ENCODE assay signal across 1 cellular context in the genomic region with DNA sequence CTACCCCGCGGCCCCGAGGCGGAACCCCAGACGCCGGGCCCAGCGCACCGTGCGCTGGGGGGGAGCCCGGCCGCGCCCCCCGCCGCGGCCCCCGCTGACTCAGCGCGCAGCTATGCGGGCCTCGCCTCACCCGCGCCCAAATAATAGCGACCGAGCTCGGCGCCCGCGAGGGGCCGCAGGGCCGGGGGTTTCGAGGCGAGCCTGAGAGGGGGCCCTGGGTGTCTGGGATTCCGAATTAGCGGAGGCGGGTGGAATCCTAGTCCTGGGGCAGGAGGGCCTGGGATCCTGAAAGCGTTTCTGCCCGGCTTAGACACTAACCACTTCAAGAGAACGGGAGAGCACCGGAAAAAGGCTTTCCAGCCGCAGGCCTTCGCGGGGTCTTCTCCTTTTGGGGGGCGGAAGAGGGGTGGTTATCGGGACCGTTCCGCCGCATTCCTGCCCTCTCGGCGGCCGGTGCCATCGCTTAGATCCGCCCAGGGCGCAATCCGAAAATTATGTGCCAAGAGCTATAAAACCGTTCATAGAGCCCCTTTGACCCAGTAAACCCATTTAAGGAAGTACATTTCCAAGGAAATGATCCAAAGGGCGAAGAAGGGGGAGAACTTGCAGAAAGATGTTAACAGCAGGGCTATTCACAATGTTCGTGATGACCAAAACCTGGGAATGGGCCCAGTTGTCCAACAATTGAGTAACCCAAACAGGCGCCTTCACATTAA.
TF ChIP-seq lines count a peak whose summit lies in the region.

No MANE protein-coding gene starts in this region.

TF ChIP-seq in K562, 482 proteins besides CTCF, POLR2A, EP300 and RAD21 (continued from another document and continues in another):
- TF ChIP-seq, protein P1, sequence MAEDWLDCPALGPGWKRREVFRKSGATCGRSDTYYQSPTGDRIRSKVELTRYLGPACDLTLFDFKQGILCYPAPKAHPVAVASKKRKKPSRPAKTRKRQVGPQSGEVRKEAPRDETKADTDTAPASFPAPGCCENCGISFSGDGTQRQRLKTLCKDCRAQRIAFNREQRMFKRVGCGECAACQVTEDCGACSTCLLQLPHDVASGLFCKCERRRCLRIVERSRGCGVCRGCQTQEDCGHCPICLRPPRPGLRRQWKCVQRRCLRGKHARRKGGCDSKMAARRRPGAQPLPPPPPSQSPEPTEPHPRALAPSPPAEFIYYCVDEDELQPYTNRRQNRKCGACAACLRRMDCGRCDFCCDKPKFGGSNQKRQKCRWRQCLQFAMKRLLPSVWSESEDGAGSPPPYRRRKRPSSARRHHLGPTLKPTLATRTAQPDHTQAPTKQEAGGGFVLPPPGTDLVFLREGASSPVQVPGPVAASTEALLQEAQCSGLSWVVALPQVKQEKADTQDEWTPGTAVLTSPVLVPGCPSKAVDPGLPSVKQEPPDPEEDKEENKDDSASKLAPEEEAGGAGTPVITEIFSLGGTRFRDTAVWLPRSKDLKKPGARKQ (CRISPR knock-in tag; IDR thresholded peaks at IDR 0.05): no peak
- TF ChIP-seq, protein P2, sequence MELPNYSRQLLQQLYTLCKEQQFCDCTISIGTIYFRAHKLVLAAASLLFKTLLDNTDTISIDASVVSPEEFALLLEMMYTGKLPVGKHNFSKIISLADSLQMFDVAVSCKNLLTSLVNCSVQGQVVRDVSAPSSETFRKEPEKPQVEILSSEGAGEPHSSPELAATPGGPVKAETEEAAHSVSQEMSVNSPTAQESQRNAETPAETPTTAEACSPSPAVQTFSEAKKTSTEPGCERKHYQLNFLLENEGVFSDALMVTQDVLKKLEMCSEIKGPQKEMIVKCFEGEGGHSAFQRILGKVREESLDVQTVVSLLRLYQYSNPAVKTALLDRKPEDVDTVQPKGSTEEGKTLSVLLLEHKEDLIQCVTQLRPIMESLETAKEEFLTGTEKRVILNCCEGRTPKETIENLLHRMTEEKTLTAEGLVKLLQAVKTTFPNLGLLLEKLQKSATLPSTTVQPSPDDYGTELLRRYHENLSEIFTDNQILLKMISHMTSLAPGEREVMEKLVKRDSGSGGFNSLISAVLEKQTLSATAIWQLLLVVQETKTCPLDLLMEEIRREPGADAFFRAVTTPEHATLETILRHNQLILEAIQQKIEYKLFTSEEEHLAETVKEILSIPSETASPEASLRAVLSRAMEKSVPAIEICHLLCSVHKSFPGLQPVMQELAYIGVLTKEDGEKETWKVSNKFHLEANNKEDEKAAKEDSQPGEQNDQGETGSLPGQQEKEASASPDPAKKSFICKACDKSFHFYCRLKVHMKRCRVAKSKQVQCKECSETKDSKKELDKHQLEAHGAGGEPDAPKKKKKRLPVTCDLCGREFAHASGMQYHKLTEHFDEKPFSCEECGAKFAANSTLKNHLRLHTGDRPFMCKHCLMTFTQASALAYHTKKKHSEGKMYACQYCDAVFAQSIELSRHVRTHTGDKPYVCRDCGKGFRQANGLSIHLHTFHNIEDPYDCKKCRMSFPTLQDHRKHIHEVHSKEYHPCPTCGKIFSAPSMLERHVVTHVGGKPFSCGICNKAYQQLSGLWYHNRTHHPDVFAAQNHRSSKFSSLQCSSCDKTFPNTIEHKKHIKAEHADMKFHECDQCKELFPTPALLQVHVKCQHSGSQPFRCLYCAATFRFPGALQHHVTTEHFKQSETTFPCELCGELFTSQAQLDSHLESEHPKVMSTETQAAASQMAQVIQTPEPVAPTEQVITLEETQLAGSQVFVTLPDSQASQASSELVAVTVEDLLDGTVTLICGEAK (IDR thresholded peaks at IDR 0.05): peak; percentile 30
- TF ChIP-seq, protein P2 (CRISPR knock-in tag; IDR thresholded peaks at IDR 0.05): no peak
- TF ChIP-seq PTBP1 (IDR thresholded peaks at IDR 0.05; ENCODE audit: low read depth, low read length): peak; percentile 94
- peak in 1 of 2 experiments; percentile 77; a peak in 1 of 4 replicates for TF ChIP-seq NONO (IDR thresholded peaks at IDR 0.05; ENCODE audit: low read depth in 2 of 2, low read length in 1 of 2)
- TF ChIP-seq, protein P3, sequence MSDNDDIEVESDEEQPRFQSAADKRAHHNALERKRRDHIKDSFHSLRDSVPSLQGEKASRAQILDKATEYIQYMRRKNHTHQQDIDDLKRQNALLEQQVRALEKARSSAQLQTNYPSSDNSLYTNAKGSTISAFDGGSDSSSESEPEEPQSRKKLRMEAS (CRISPR knock-in tag; IDR thresholded peaks at IDR 0.05): 0 out of 2 replicates have a peak, but pooled peaks have one; percentile 31
- peak; percentile 9 for TF ChIP-seq NEUROD1 (IDR thresholded peaks at IDR 0.05; ENCODE audit: borderline replicate concordance, low read depth, low read length, partially characterized antibody)
- TF ChIP-seq, protein P4, sequence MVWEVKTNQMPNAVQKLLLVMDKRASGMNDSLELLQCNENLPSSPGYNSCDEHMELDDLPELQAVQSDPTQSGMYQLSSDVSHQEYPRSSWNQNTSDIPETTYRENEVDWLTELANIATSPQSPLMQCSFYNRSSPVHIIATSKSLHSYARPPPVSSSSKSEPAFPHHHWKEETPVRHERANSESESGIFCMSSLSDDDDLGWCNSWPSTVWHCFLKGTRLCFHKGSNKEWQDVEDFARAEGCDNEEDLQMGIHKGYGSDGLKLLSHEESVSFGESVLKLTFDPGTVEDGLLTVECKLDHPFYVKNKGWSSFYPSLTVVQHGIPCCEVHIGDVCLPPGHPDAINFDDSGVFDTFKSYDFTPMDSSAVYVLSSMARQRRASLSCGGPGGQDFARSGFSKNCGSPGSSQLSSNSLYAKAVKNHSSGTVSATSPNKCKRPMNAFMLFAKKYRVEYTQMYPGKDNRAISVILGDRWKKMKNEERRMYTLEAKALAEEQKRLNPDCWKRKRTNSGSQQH (CRISPR knock-in tag; IDR thresholded peaks at IDR 0.05): no peak
- peak; percentile 31; the same call in 1 of the 2 replicates for TF ChIP-seq EP400 (IDR thresholded peaks at IDR 0.05)
- TF ChIP-seq ZC3H4 (CRISPR knock-in tag; IDR thresholded peaks at IDR 0.05; ENCODE audit: borderline replicate concordance): 0 out of 2 replicates have a peak, but pooled peaks have one; percentile 33
- TF ChIP-seq JUND (IDR thresholded peaks at IDR 0.05; ENCODE audit: borderline replicate concordance, low read depth, low read length): peak; percentile 91
- peak; percentile 74; the same call in 2 of the 3 replicates for TF ChIP-seq JUND (tag; IDR thresholded peaks at IDR 0.05; ENCODE audit: borderline replicate concordance, low read depth, low read length)
- TF ChIP-seq, protein P5, sequence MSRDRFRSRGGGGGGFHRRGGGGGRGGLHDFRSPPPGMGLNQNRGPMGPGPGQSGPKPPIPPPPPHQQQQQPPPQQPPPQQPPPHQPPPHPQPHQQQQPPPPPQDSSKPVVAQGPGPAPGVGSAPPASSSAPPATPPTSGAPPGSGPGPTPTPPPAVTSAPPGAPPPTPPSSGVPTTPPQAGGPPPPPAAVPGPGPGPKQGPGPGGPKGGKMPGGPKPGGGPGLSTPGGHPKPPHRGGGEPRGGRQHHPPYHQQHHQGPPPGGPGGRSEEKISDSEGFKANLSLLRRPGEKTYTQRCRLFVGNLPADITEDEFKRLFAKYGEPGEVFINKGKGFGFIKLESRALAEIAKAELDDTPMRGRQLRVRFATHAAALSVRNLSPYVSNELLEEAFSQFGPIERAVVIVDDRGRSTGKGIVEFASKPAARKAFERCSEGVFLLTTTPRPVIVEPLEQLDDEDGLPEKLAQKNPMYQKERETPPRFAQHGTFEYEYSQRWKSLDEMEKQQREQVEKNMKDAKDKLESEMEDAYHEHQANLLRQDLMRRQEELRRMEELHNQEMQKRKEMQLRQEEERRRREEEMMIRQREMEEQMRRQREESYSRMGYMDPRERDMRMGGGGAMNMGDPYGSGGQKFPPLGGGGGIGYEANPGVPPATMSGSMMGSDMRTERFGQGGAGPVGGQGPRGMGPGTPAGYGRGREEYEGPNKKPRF (IDR thresholded peaks at IDR 0.05; ENCODE audit: low read depth, low read length): no peak
- TF ChIP-seq, protein P6, sequence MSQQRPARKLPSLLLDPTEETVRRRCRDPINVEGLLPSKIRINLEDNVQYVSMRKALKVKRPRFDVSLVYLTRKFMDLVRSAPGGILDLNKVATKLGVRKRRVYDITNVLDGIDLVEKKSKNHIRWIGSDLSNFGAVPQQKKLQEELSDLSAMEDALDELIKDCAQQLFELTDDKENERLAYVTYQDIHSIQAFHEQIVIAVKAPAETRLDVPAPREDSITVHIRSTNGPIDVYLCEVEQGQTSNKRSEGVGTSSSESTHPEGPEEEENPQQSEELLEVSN (IDR thresholded peaks at IDR 0.05; ENCODE audit: borderline replicate concordance in 1 of 2, extremely low read depth in 1 of 2, insufficient read depth in 1 of 2, insufficient read length in 1 of 2, low read depth in 1 of 2, low read length in 1 of 2, poor library complexity in 1 of 2, severe bottlenecking in 1 of 2): peak in 1 of 2 experiments; percentile 73
- no peak for TF ChIP-seq RUNX1 (IDR thresholded peaks at IDR 0.05; ENCODE audit: low read depth)
- TF ChIP-seq CBX8 (IDR thresholded peaks at IDR 0.05; ENCODE audit: borderline replicate concordance, extremely low read depth, low read depth, low read length, poor library complexity, severe bottlenecking): no peak
- TF ChIP-seq, protein P7, sequence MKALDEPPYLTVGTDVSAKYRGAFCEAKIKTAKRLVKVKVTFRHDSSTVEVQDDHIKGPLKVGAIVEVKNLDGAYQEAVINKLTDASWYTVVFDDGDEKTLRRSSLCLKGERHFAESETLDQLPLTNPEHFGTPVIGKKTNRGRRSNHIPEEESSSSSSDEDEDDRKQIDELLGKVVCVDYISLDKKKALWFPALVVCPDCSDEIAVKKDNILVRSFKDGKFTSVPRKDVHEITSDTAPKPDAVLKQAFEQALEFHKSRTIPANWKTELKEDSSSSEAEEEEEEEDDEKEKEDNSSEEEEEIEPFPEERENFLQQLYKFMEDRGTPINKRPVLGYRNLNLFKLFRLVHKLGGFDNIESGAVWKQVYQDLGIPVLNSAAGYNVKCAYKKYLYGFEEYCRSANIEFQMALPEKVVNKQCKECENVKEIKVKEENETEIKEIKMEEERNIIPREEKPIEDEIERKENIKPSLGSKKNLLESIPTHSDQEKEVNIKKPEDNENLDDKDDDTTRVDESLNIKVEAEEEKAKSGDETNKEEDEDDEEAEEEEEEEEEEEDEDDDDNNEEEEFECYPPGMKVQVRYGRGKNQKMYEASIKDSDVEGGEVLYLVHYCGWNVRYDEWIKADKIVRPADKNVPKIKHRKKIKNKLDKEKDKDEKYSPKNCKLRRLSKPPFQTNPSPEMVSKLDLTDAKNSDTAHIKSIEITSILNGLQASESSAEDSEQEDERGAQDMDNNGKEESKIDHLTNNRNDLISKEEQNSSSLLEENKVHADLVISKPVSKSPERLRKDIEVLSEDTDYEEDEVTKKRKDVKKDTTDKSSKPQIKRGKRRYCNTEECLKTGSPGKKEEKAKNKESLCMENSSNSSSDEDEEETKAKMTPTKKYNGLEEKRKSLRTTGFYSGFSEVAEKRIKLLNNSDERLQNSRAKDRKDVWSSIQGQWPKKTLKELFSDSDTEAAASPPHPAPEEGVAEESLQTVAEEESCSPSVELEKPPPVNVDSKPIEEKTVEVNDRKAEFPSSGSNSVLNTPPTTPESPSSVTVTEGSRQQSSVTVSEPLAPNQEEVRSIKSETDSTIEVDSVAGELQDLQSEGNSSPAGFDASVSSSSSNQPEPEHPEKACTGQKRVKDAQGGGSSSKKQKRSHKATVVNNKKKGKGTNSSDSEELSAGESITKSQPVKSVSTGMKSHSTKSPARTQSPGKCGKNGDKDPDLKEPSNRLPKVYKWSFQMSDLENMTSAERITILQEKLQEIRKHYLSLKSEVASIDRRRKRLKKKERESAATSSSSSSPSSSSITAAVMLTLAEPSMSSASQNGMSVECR (CRISPR knock-in tag; IDR thresholded peaks at IDR 0.05): no peak
- TF ChIP-seq, protein P8, sequence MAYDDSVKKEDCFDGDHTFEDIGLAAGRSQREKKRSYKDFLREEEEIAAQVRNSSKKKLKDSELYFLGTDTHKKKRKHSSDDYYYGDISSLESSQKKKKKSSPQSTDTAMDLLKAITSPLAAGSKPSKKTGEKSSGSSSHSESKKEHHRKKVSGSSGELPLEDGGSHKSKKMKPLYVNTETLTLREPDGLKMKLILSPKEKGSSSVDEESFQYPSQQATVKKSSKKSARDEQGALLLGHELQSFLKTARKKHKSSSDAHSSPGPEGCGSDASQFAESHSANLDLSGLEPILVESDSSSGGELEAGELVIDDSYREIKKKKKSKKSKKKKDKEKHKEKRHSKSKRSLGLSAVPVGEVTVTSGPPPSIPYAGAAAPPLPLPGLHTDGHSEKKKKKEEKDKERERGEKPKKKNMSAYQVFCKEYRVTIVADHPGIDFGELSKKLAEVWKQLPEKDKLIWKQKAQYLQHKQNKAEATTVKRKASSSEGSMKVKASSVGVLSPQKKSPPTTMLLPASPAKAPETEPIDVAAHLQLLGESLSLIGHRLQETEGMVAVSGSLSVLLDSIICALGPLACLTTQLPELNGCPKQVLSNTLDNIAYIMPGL (CRISPR knock-in tag; IDR thresholded peaks at IDR 0.05): peak; percentile 55; the same call in 1 of the 2 replicates
- 0 out of 2 replicates have a peak, but pooled peaks have one; percentile 32 for TF ChIP-seq SMARCA4 (IDR thresholded peaks at IDR 0.05)
- no peak for TF ChIP-seq BDP1 (IDR thresholded peaks at IDR 0.05; ENCODE audit: insufficient read depth, insufficient read length)
- TF ChIP-seq, protein P9, sequence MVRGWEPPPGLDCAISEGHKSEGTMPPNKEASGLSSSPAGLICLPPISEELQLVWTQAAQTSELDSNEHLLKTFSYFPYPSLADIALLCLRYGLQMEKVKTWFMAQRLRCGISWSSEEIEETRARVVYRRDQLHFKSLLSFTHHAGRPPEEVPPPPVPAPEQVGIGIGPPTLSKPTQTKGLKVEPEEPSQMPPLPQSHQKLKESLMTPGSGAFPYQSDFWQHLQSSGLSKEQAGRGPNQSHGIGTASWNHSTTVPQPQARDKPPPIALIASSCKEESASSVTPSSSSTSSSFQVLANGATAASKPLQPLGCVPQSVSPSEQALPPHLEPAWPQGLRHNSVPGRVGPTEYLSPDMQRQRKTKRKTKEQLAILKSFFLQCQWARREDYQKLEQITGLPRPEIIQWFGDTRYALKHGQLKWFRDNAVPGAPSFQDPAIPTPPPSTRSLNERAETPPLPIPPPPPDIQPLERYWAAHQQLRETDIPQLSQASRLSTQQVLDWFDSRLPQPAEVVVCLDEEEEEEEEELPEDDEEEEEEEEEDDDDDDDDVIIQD (CRISPR knock-in tag; IDR thresholded peaks at IDR 0.05): no peak
